1 cellular context compared by ENCODE assay signal in genomic region chr21:37788503-37788902, GRCh38.
TF ChIP-seq lines count a peak whose summit lies in the region.

No MANE protein-coding gene starts in this region.

TF ChIP-seq in IMR-90, 13 proteins besides CTCF, POLR2A, EP300 and RAD21 (continued from another document):
- TF ChIP-seq, protein P1, sequence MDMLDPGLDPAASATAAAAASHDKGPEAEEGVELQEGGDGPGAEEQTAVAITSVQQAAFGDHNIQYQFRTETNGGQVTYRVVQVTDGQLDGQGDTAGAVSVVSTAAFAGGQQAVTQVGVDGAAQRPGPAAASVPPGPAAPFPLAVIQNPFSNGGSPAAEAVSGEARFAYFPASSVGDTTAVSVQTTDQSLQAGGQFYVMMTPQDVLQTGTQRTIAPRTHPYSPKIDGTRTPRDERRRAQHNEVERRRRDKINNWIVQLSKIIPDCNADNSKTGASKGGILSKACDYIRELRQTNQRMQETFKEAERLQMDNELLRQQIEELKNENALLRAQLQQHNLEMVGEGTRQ (IDR thresholded peaks at IDR 0.05; ENCODE audit: low read depth, low read length), result no peak
- TF ChIP-seq CHD1 (IDR thresholded peaks at IDR 0.05; ENCODE audit: low read depth, low read length), result no peak
- TF ChIP-seq SMC3 (IDR thresholded peaks at IDR 0.05; ENCODE audit: low read depth, low read length), result no peak
TF ChIP-seq in IMR-90: peak in this region for 0.
